In the genomic region with DNA sequence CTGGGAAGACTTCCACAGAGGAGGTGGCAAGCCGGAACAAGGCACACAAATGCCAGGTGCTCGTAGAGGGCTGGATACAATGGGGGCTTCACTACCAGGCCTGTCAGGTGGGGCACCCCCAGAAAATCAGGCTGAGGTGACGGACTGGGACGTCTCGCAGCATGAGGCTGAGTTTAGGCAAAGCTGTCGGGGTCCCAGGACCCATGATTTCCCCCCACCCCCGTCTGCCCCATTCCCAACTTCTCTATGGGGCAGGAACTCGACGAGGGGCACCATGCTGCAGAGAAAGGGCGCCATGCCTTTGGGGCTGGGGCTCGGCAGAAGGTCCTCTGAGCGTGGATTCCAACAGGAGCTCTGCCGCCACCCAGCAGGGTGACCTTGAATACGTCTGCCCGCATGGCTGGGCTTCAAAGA, we compare ENCODE assay signal across 1 cellular context.
TF ChIP-seq lines count a peak whose summit lies in the region.

No MANE protein-coding gene starts in this region.

TF ChIP-seq in HepG2, 621 proteins besides CTCF, POLR2A, EP300 and RAD21 (continued from another document and continues in another):
- no peak for TF ChIP-seq KLF16 (CRISPR knock-in tag; IDR thresholded peaks at IDR 0.05)
- TF ChIP-seq MIXL1 (CRISPR knock-in tag; IDR thresholded peaks at IDR 0.05), result no peak
- TF ChIP-seq CENPT (CRISPR knock-in tag; IDR thresholded peaks at IDR 0.05; ENCODE audit: low read depth), result no peak
- TF ChIP-seq EHMT2 (IDR thresholded peaks at IDR 0.05; ENCODE audit: borderline replicate concordance, low read depth, low read length), result no peak
- no peak; the same call in 1 of the 2 replicates for TF ChIP-seq ZBTB20 (CRISPR knock-in tag; IDR thresholded peaks at IDR 0.05; ENCODE audit: borderline replicate concordance, low read depth)
- TF ChIP-seq, protein P1, sequence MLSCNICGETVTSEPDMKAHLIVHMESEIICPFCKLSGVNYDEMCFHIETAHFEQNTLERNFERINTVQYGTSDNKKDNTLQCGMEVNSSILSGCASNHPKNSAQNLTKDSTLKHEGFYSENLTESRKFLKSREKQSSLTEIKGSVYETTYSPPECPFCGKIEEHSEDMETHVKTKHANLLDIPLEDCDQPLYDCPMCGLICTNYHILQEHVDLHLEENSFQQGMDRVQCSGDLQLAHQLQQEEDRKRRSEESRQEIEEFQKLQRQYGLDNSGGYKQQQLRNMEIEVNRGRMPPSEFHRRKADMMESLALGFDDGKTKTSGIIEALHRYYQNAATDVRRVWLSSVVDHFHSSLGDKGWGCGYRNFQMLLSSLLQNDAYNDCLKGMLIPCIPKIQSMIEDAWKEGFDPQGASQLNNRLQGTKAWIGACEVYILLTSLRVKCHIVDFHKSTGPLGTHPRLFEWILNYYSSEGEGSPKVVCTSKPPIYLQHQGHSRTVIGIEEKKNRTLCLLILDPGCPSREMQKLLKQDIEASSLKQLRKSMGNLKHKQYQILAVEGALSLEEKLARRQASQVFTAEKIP (CRISPR knock-in tag; IDR thresholded peaks at IDR 0.05; ENCODE audit: borderline replicate concordance), result no peak
- no peak for TF ChIP-seq PBX2 (CRISPR knock-in tag; IDR thresholded peaks at IDR 0.05)
- no peak for TF ChIP-seq ZFP62 (CRISPR knock-in tag; IDR thresholded peaks at IDR 0.05)
- TF ChIP-seq ZBTB1 (CRISPR knock-in tag; IDR thresholded peaks at IDR 0.05; ENCODE audit: borderline replicate concordance), result no peak
- TF ChIP-seq REL (CRISPR knock-in tag; conservative IDR thresholded peaks at IDR 0.05), result no peak
- TF ChIP-seq ZSCAN20 (CRISPR knock-in tag; IDR thresholded peaks at IDR 0.05; ENCODE audit: borderline replicate concordance), result no peak
- peak; percentile 98; the same call in 1 of the 2 replicates for TF ChIP-seq EED (CRISPR knock-in tag; IDR thresholded peaks at IDR 0.05)
- no peak for TF ChIP-seq JUN (CRISPR knock-in tag; IDR thresholded peaks at IDR 0.05)
- TF ChIP-seq ISX (CRISPR knock-in tag; conservative IDR thresholded peaks at IDR 0.05), result no peak
- no peak for TF ChIP-seq ZNF30 (CRISPR knock-in tag; IDR thresholded peaks at IDR 0.05)
- TF ChIP-seq ZBTB25 (CRISPR knock-in tag; IDR thresholded peaks at IDR 0.05), result peak; percentile 47; the same call in 1 of the 2 replicates
- no peak; the same call in 1 of the 2 replicates for TF ChIP-seq ZMYM3 (CRISPR knock-in tag; IDR thresholded peaks at IDR 0.05)
- peak; percentile 74; the same call in 1 of the 2 replicates for TF ChIP-seq ZNF317 (CRISPR knock-in tag; IDR thresholded peaks at IDR 0.05)
- no peak for TF ChIP-seq ZNF10 (CRISPR knock-in tag; IDR thresholded peaks at IDR 0.05; ENCODE audit: borderline replicate concordance, low read depth)
- no peak for TF ChIP-seq SOX5 (CRISPR knock-in tag; IDR thresholded peaks at IDR 0.05; ENCODE audit: borderline replicate concordance)
- TF ChIP-seq GRHL1 (CRISPR knock-in tag; conservative IDR thresholded peaks at IDR 0.05), result no peak
- TF ChIP-seq MLLT10 (CRISPR knock-in tag; IDR thresholded peaks at IDR 0.05), result no peak
- no peak for TF ChIP-seq ZNF24 (IDR thresholded peaks at IDR 0.05)
- TF ChIP-seq ELF4 (CRISPR knock-in tag; IDR thresholded peaks at IDR 0.05; ENCODE audit: borderline replicate concordance), result 0 out of 2 replicates have a peak, but pooled peaks have one; percentile 41
- TF ChIP-seq CBX1 (IDR thresholded peaks at IDR 0.05; ENCODE audit: low read depth), result no peak
- TF ChIP-seq ZNF572 (CRISPR knock-in tag; IDR thresholded peaks at IDR 0.05), result no peak
- no peak for TF ChIP-seq POGK (CRISPR knock-in tag; conservative IDR thresholded peaks at IDR 0.05)
- TF ChIP-seq SRSF4 (IDR thresholded peaks at IDR 0.05; ENCODE audit: low read depth, low read length, poor library complexity, severe bottlenecking), result no peak
- 0 out of 2 replicates have a peak, but pooled peaks have one; percentile 14 for TF ChIP-seq ZKSCAN5 (CRISPR knock-in tag; IDR thresholded peaks at IDR 0.05)
- peak; percentile 89; the same call in 1 of the 2 replicates for TF ChIP-seq ZBTB38 (CRISPR knock-in tag; IDR thresholded peaks at IDR 0.05)
- TF ChIP-seq ZNF772 (CRISPR knock-in tag; IDR thresholded peaks at IDR 0.05), result no peak
- no peak for TF ChIP-seq TAF15 (IDR thresholded peaks at IDR 0.05; ENCODE audit: low read depth, low read length, poor library complexity, severe bottlenecking)
- TF ChIP-seq ZNF230 (CRISPR knock-in tag; IDR thresholded peaks at IDR 0.05), result no peak; the same call in 1 of the 2 replicates
- no peak; the same call in 1 of the 2 replicates for TF ChIP-seq NR1H2 (CRISPR knock-in tag; IDR thresholded peaks at IDR 0.05; ENCODE audit: borderline replicate concordance, low read depth)
- no peak for TF ChIP-seq ZNF101 (CRISPR knock-in tag; IDR thresholded peaks at IDR 0.05; ENCODE audit: borderline replicate concordance, low read depth)
- TF ChIP-seq YEATS4 (CRISPR knock-in tag; IDR thresholded peaks at IDR 0.05; ENCODE audit: borderline replicate concordance), result no peak
- no peak for TF ChIP-seq RARA (CRISPR knock-in tag; IDR thresholded peaks at IDR 0.05)
- TF ChIP-seq PAWR (CRISPR knock-in tag; IDR thresholded peaks at IDR 0.05; ENCODE audit: borderline replicate concordance), result no peak
- TF ChIP-seq NR2F6 (IDR thresholded peaks at IDR 0.05), result no peak
- TF ChIP-seq NR2F6 (CRISPR knock-in tag; IDR thresholded peaks at IDR 0.05), result no peak
- no peak for TF ChIP-seq ZBTB8A (CRISPR knock-in tag; IDR thresholded peaks at IDR 0.05; ENCODE audit: borderline replicate concordance, low read depth)
- TF ChIP-seq KLF9 (CRISPR knock-in tag; IDR thresholded peaks at IDR 0.05; ENCODE audit: low read depth), result no peak
- TF ChIP-seq HMG20B (CRISPR knock-in tag; conservative IDR thresholded peaks at IDR 0.05), result no peak
- TF ChIP-seq, protein P2, sequence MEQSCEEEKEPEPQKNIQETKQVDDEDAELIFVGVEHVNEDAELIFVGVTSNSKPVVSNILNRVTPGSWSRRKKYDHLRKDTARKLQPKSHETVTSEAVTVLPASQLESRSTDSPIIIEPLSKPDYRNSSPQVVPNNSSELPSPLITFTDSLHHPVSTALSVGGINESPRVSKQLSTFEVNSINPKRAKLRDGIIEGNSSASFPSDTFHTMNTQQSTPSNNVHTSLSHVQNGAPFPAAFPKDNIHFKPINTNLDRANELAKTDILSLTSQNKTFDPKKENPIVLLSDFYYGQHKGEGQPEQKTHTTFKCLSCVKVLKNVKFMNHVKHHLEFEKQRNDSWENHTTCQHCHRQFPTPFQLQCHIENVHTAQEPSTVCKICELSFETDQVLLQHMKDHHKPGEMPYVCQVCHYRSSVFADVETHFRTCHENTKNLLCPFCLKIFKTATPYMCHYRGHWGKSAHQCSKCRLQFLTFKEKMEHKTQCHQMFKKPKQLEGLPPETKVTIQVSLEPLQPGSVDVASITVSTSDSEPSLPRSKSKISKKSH (CRISPR knock-in tag; IDR thresholded peaks at IDR 0.05; ENCODE audit: borderline replicate concordance), result no peak
- TF ChIP-seq TBL1XR1 (IDR thresholded peaks at IDR 0.05; ENCODE audit: borderline replicate concordance, low read length, partially characterized antibody), result no peak
- TF ChIP-seq ZNF883 (CRISPR knock-in tag; IDR thresholded peaks at IDR 0.05; ENCODE audit: not compliant biosample characterization), result peak; percentile 93
- no peak for TF ChIP-seq CSRNP1 (CRISPR knock-in tag; IDR thresholded peaks at IDR 0.05)
- no peak for TF ChIP-seq PATZ1 (CRISPR knock-in tag; IDR thresholded peaks at IDR 0.05)
- no peak for TF ChIP-seq ZNF782 (CRISPR knock-in tag; IDR thresholded peaks at IDR 0.05; ENCODE audit: borderline replicate concordance)
- TF ChIP-seq HNRNPL (IDR thresholded peaks at IDR 0.05; ENCODE audit: low read depth, low read length), result peak; percentile 82; the same call in 1 of the 2 replicates
- TF ChIP-seq RFXAP (CRISPR knock-in tag; IDR thresholded peaks at IDR 0.05; ENCODE audit: borderline replicate concordance), result no peak
- no peak for TF ChIP-seq TMF1 (CRISPR knock-in tag; IDR thresholded peaks at IDR 0.05; ENCODE audit: low read depth)
- TF ChIP-seq ZFP36 (IDR thresholded peaks at IDR 0.05; ENCODE audit: borderline replicate concordance, low read depth, low read length, partially characterized antibody), result no peak
- TF ChIP-seq ATF1 (CRISPR knock-in tag; IDR thresholded peaks at IDR 0.05), result no peak
- peak; percentile 90; the same call in 1 of the 2 replicates for TF ChIP-seq BRF2 (CRISPR knock-in tag; IDR thresholded peaks at IDR 0.05)
- TF ChIP-seq HNF4A (CRISPR knock-in tag; IDR thresholded peaks at IDR 0.05), result no peak
- TF ChIP-seq ZNF460 (CRISPR knock-in tag; IDR thresholded peaks at IDR 0.05; ENCODE audit: borderline replicate concordance), result no peak
- TF ChIP-seq ZFP90 (CRISPR knock-in tag; IDR thresholded peaks at IDR 0.05; ENCODE audit: borderline replicate concordance), result peak; percentile 97
- TF ChIP-seq ZNF138 (CRISPR knock-in tag; IDR thresholded peaks at IDR 0.05; ENCODE audit: low read depth), result no peak
- no peak for TF ChIP-seq ZNF264 (CRISPR knock-in tag; IDR thresholded peaks at IDR 0.05)
